Comparison of ENCODE assay signal across 8 cellular contexts in the genomic region with DNA sequence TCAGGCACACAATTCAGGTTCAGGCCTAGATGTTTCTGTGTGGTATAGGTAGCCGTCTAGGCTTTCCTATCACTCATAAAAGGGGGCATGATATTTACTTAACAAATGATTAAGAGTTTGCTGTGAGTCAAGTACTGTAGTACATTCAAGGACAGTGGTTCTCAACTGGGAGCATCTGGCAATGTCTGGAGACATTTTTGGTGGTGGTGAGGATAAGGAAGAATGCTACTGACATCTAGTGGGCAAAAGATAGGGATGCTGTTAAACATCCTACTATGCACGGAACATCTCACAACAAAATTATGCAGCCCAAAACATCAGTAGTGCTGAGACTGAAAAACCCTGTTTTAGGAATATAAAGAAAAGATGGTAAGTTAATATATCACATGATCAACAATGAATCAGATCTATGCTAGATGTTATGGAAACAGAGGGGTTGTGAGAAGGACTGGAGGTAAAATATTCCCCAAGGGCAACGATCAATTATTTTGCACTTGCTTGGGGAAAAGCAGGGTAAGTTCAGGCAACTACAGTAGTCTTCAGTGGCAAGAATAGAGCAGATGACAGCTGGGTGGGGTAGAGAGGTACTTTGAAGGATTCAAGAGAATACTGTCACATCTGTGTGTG. TPM values are rescaled to one million over a fixed set of nuclear protein-coding genes. Genes with fewer than 3 reads are reported as not detected.
A peak's percentile ranks its signal among the peaks of the same experiment; 100 is the strongest.
DNase-seq lines count a peak whose midpoint lies in the region; ATAC-seq lines count a peak whose summit lies in the region.

No MANE protein-coding gene starts in this region.

- no peaks in the 10 kb centered on the region for H3K9me3 ChIP-seq in neuronal stem cell (replicated peaks in 1 of 2; ENCODE audit: control insufficient read depth in 2 of 2, insufficient read depth in 1 of 2, low read depth in 1 of 2, low read length in 2 of 2)

- no CpG with 5 or more reads among the region's 3 CpGs for WGBS in neuronal stem cell (ENCODE audit: extremely low coverage in 2 of 2, insufficient read length in 2 of 2, insufficient replicate concordance in 1 of 2), 2 donors

- H3K23ac ChIP-seq in neuronal stem cell (ENCODE audit: low read depth, low read length, poor library complexity): no peak overlapping the region

- no peak for DNase-seq in activated naive CD4-positive, alpha-beta T cell treated with Interleukin-2 at 50 U/mL for 16 hours
- DNase-seq in NCI-H345 treated with DMSO at 0.1 percent for 48 hours (lab: John Stamatoyannopoulos, UW; ENCODE audit: unreplicated experiment): peak; percentile 4
- peak; percentile 20 for DNase-seq in cerebellar cortex (ENCODE audit: low spot score)
- peak; percentile 12 for DNase-seq in neuronal stem cell (ENCODE audit: low spot score)
- DNase-seq in ACHN: no peak

- H3K4ac ChIP-seq in neuronal stem cell (ENCODE audit: low read length): no peak overlapping the region

- no peaks in the 10 kb centered on the region for H3K27me3 Mint-ChIP-seq in activated naive CD4-positive, alpha-beta T cell treated with anti-CD3 and anti-CD28 coated beads, Interleukin-2, amount 50 U/mL, for 24 hours

- peaks cover 0 to 1% of the 10 kb centered on the region in 2 donors for H3K4me1 ChIP-seq in neuronal stem cell (ENCODE audit: control insufficient read depth in 2 of 2, insufficient read depth in 1 of 2, low read depth in 1 of 2, low read length in 2 of 2)

- H3K4me2 ChIP-seq in neuronal stem cell (ENCODE audit: insufficient read depth, low read length, poor library complexity, severe bottlenecking): no peak overlapping the region

- peaks cover 4% of the 10 kb centered on the region for H3K79me1 ChIP-seq in neuronal stem cell (ENCODE audit: low read depth, low read length)

- H3K27me3 ChIP-seq in neuronal stem cell (ENCODE audit: control insufficient read depth in 3 of 3, insufficient read depth in 3 of 3, low read depth in 1 of 3, low read length in 3 of 3): no peaks in the 10 kb centered on the region

- H4K8ac ChIP-seq in neuronal stem cell (ENCODE audit: low read depth, low read length): no peak overlapping the region

- no peak for ATAC-seq in HG02885 (IDR thresholded peaks at IDR 0.05; ENCODE audit: poor library complexity, unreplicated experiment)
- no peak for ATAC-seq in GM18870 (IDR thresholded peaks at IDR 0.05; ENCODE audit: unreplicated experiment)

- H3K4me3 ChIP-seq in neuronal stem cell (ENCODE audit: low read length in 2 of 2): no peak overlapping the region

- no peak overlapping the region for H2BK120ac ChIP-seq in neuronal stem cell (ENCODE audit: low read depth, low read length)

- peak overlapping the region; percentile 16 for H3K27ac Mint-ChIP-seq in activated naive CD4-positive, alpha-beta T cell treated with anti-CD3 and anti-CD28 coated beads, Interleukin-2, amount 50 U/mL, for 24 hours

- no peak overlapping the region for H2AK5ac ChIP-seq in neuronal stem cell (ENCODE audit: low read depth, low read length)

- no peak overlapping the region for H2BK15ac ChIP-seq in neuronal stem cell (ENCODE audit: low read length)

- in situ Hi-C loops in ACHN (cut with HindIII; ENCODE audit: low pct_ligation_motif_present, low pct_unique_long_range_greater_than_20kb, low sequenced_read_pairs): no loop called here

- H3K9ac ChIP-seq in neuronal stem cell (ENCODE audit: low read depth, low read length, poor library complexity): no peak overlapping the region

- H3K14ac ChIP-seq in neuronal stem cell (ENCODE audit: low read length): no peak overlapping the region

- H3K27ac ChIP-seq in neuronal stem cell (replicated peaks; ENCODE audit: low read length): no peak overlapping the region

- peaks cover 25% of the 10 kb centered on the region for H3K36me3 Mint-ChIP-seq in activated naive CD4-positive, alpha-beta T cell treated with anti-CD3 and anti-CD28 coated beads, Interleukin-2, amount 50 U/mL, for 24 hours

- H2AFZ ChIP-seq in neuronal stem cell (ENCODE audit: low read length): no peak overlapping the region

- H3K18ac ChIP-seq in neuronal stem cell (ENCODE audit: low read length): no peak overlapping the region

- peak overlapping the region; percentile 47 for H3K4me3 Mint-ChIP-seq in activated naive CD4-positive, alpha-beta T cell treated with anti-CD3 and anti-CD28 coated beads, Interleukin-2, amount 50 U/mL, for 24 hours

- H2BK5ac ChIP-seq in neuronal stem cell (ENCODE audit: low read length): no peak overlapping the region

- H3K9me3 Mint-ChIP-seq in activated naive CD4-positive, alpha-beta T cell treated with anti-CD3 and anti-CD28 coated beads, Interleukin-2, amount 50 U/mL, for 24 hours: no peaks in the 10 kb centered on the region

- H2BK12ac ChIP-seq in neuronal stem cell (ENCODE audit: low read length): no peak overlapping the region

- H3K36me3 ChIP-seq in neuronal stem cell (replicated peaks in 1 of 2; ENCODE audit: control insufficient read depth in 2 of 2, insufficient read depth in 2 of 2, low read length in 2 of 2): peaks cover 36 to 88% of the 10 kb centered on the region in 2 donors

- no peak overlapping the region for H4K91ac ChIP-seq in neuronal stem cell (ENCODE audit: low read depth, low read length, poor library complexity)

- peaks cover 37% of the 10 kb centered on the region for H3K4me1 Mint-ChIP-seq in activated naive CD4-positive, alpha-beta T cell treated with anti-CD3 and anti-CD28 coated beads, Interleukin-2, amount 50 U/mL, for 24 hours

RNA-seq across cellular contexts. Expression of a gene that starts 4.9 kb away (rescaled TPM):
- polyA plus RNA-seq in neuronal stem cell (2013, experiment 1 of 2): 62.9 TPM
- 64.4 TPM for polyA plus RNA-seq in neuronal stem cell (2013, experiment 2 of 2)

RNA-seq across cellular contexts. Expression of a gene that starts 35.1 kb away (rescaled TPM):
- 3.6 TPM for polyA plus RNA-seq in neuronal stem cell (2013, experiment 1 of 2)
- polyA plus RNA-seq in neuronal stem cell (2013, experiment 2 of 2): 3.8 TPM

Comparison
In these comparisons a context has a peak if more than half of its experiments do, and no peak if none do; other contexts are left out.
1. DNase-seq: peak in NCI-H345 treated with DMSO at 0.1 percent for 48 hours (single experiment), cerebellar cortex (single experiment) and neuronal stem cell (single experiment); none in activated naive CD4-positive, alpha-beta T cell treated with Interleukin-2 at 50 U/mL for 16 hours (single experiment) and ACHN (single experiment).